Comparison of ENCODE assay signal across 1 cellular context in genomic region chr21:42496120-42496838, GRCh38.
TF ChIP-seq lines count a peak whose summit lies in the region.

Gene RSPH1, minus strand, starts transcription at chr21:42496224. Its CDS starts 38 bp downstream, at chr21:42496186.

TF ChIP-seq in HepG2, 621 proteins besides CTCF, POLR2A, EP300 and RAD21 (continued from another document and continues in another):
- TF ChIP-seq ZUFSP (CRISPR knock-in tag; IDR thresholded peaks at IDR 0.05; ENCODE audit: borderline replicate concordance) (no peak), NFKB2 (CRISPR knock-in tag; IDR thresholded peaks at IDR 0.05; ENCODE audit: borderline replicate concordance) (no peak; the same call in 1 of the 2 replicates), ZNF775 (CRISPR knock-in tag; IDR thresholded peaks at IDR 0.05; ENCODE audit: borderline replicate concordance) (no peak), GPN1 (CRISPR knock-in tag; IDR thresholded peaks at IDR 0.05; ENCODE audit: borderline replicate concordance) (no peak), ZNF292 (CRISPR knock-in tag; IDR thresholded peaks at IDR 0.05; ENCODE audit: borderline replicate concordance, low read depth) (no peak), MYC (CRISPR knock-in tag; IDR thresholded peaks at IDR 0.05; ENCODE audit: borderline replicate concordance) (no peak), MAF1 (CRISPR knock-in tag; IDR thresholded peaks at IDR 0.05; ENCODE audit: borderline replicate concordance) (no peak), HCFC1 (IDR thresholded peaks at IDR 0.05; ENCODE audit: low read depth, low read length) (no peak), MBD4 (IDR thresholded peaks at IDR 0.05; ENCODE audit: borderline replicate concordance, low read length) (no peak), GZF1 (CRISPR knock-in tag; IDR thresholded peaks at IDR 0.05) (no peak), TARDBP (CRISPR knock-in tag; IDR thresholded peaks at IDR 0.05) (no peak), POLR2AphosphoS2 (IDR thresholded peaks at IDR 0.05; ENCODE audit: low read depth, low read length) (no peak), ZNF101 (CRISPR knock-in tag; IDR thresholded peaks at IDR 0.05; ENCODE audit: borderline replicate concordance, low read depth) (no peak), YY1 (IDR thresholded peaks at IDR 0.05; ENCODE audit: insufficient read depth, insufficient replicate concordance, low read depth, low read length) (no peak), CC2D1A (CRISPR knock-in tag; IDR thresholded peaks at IDR 0.05) (no peak), HNF1B (CRISPR knock-in tag; IDR thresholded peaks at IDR 0.05) (0 out of 2 replicates have a peak, but pooled peaks have one; percentile 55), ISX (CRISPR knock-in tag; conservative IDR thresholded peaks at IDR 0.05) (no peak), AFF4 (CRISPR knock-in tag; IDR thresholded peaks at IDR 0.05) (no peak), ARID3A (IDR thresholded peaks at IDR 0.05; ENCODE audit: low read depth, low read length) (no peak), PAXIP1 (CRISPR knock-in tag; conservative IDR thresholded peaks at IDR 0.05) (no peak), ZNF660 (CRISPR knock-in tag; IDR thresholded peaks at IDR 0.05; ENCODE audit: borderline replicate concordance, low read depth) (no peak), ZNF501 (CRISPR knock-in tag; IDR thresholded peaks at IDR 0.05) (peak; percentile 57; the same call in 1 of the 2 replicates), HNRNPLL (IDR thresholded peaks at IDR 0.05; ENCODE audit: low read depth, low read length, poor library complexity, severe bottlenecking) (peak; percentile 43), RXRA (CRISPR knock-in tag; IDR thresholded peaks at IDR 0.05) (peak; percentile 36; the same call in 1 of the 2 replicates), ZSCAN30 (CRISPR knock-in tag; IDR thresholded peaks at IDR 0.05) (no peak), RFXAP (CRISPR knock-in tag; IDR thresholded peaks at IDR 0.05; ENCODE audit: borderline replicate concordance) (peak; percentile 95), RAD51 (IDR thresholded peaks at IDR 0.05; ENCODE audit: borderline replicate concordance) (no peak), YEATS2 (CRISPR knock-in tag; IDR thresholded peaks at IDR 0.05; ENCODE audit: borderline replicate concordance) (peak; percentile 36; the same call in 1 of the 2 replicates), ZNF703 (CRISPR knock-in tag; IDR thresholded peaks at IDR 0.05; ENCODE audit: borderline replicate concordance) (no peak), ZNF839 (CRISPR knock-in tag; IDR thresholded peaks at IDR 0.05; ENCODE audit: borderline replicate concordance) (no peak), ZNF589 (CRISPR knock-in tag; conservative IDR thresholded peaks at IDR 0.05) (no peak), CEBPB (IDR thresholded peaks at IDR 0.05; ENCODE audit: borderline replicate concordance, low read depth, low read length) (no peak), ZEB1 (IDR thresholded peaks at IDR 0.05; ENCODE audit: insufficient replicate concordance, low read depth) (no peak), RBM22 (optimal IDR thresholded peaks at IDR 0.05; ENCODE audit: low read length) (peak; percentile 99), FLYWCH1 (CRISPR knock-in tag; IDR thresholded peaks at IDR 0.05) (no peak), ZNF609 (CRISPR knock-in tag; IDR thresholded peaks at IDR 0.05; ENCODE audit: borderline replicate concordance) (no peak), STAT6 (CRISPR knock-in tag; IDR thresholded peaks at IDR 0.05; ENCODE audit: borderline replicate concordance) (no peak), SMYD3 (CRISPR knock-in tag; IDR thresholded peaks at IDR 0.05) (no peak), ZNF569 (CRISPR knock-in tag; IDR thresholded peaks at IDR 0.05; ENCODE audit: borderline replicate concordance) (no peak), ATF4 (CRISPR knock-in tag; IDR thresholded peaks at IDR 0.05) (no peak)
